21 cellular contexts compared by ENCODE assay signal in genomic region chrX:112774142-112774541, GRCh38.
DNase-seq lines count a peak whose midpoint lies in the region; ATAC-seq, FAIRE-seq and TF ChIP-seq lines count a peak whose summit lies in the region.
"Had no signal": no experiment of that assay in that cellular context is flagged by ENCODE, and none has a peak within 500 bp of the region (broad histone marks: within the 10 kb centered on the region; RNA-seq: fewer than 3 reads in every experiment).

No MANE protein-coding gene starts in this region.

- no peak for FAIRE-seq in HepG2 (lab: Jason Lieb, UNC)
- FAIRE-seq: A204.1, GM12891, H54 had no signal

- no TSS peak for BruUV-seq in HepG2 (replicated peaks; lab: Mats Ljungman, UMichigan)

- TF ChIP-seq EP300 in HepG2 (IDR thresholded peaks at IDR 0.05; ENCODE audit: low read depth in 2 of 2, low read length in 2 of 2) = no peak
- TF ChIP-seq EP300 in HepG2 (CRISPR knock-in tag; IDR thresholded peaks at IDR 0.05; ENCODE audit: borderline replicate concordance) = no peak

- TF ChIP-seq CTCF in liver (IDR thresholded peaks at IDR 0.05; ENCODE audit: low read depth, low read length, missing input control) (no peak), HepG2 (CRISPR knock-in tag; IDR thresholded peaks at IDR 0.05) (no peak), breast epithelium (IDR thresholded peaks at IDR 0.05) (no peak)

- H3K4me3 ChIP-seq in liver (ENCODE audit: low read depth in 1 of 3, low read length in 3 of 3) (no peak overlapping the region), HepG2 (replicated peaks in 1 of 3; ENCODE audit: insufficient read depth in 1 of 3, low read depth in 2 of 3, low read length in 3 of 3) (no peak overlapping the region), breast epithelium (no peak overlapping the region)
- H3K4me3 ChIP-seq in naive thymus-derived CD4-positive, alpha-beta T cell (ENCODE audit: low read length) = no peak overlapping the region
- H3K4me3 ChIP-seq: HAP-1 had no signal

- no peak overlapping the region for H3K27ac Mint-ChIP-seq in naive thymus-derived CD4-positive, alpha-beta T cell
- H3K27ac Mint-ChIP-seq: B cell; CD4-positive, alpha-beta memory T cell; HFFc6 had no signal

- peaks cover 0 to 4% (median 0%) of the 10 kb centered on the region in 7 donors for H3K4me1 Mint-ChIP-seq in naive thymus-derived CD4-positive, alpha-beta T cell
- H3K4me1 Mint-ChIP-seq: B cell had no signal

- DNase-seq in HepG2 (ENCODE audit: low spot score) = no peak
- DNase-seq in fibroblast of peridontal ligament (ENCODE audit: extremely low read depth) = peak; percentile 30
- no peak for DNase-seq in left lobe of liver (ENCODE audit: low spot score)
- DNase-seq in breast epithelium (ENCODE audit: low spot score in 2 of 2) = no peak
- no peak for DNase-seq in naive thymus-derived CD4-positive, alpha-beta T cell
- DNase-seq: C1 segment of cervical spinal cord; Calu3; CD4-positive, alpha-beta memory T cell; COR-L47; DMS53; DMS79 treated with DMSO at 0.1 percent for 48 hours; GF-D8; GOT3; HFFc6 had no signal

- no peak overlapping the region for H3K4me3 Mint-ChIP-seq in naive thymus-derived CD4-positive, alpha-beta T cell
- H3K4me3 Mint-ChIP-seq: B cell; CD4-positive, alpha-beta memory T cell; HFFc6 had no signal

- CTCF ChIA-PET in HepG2 (lab: Yijun Ruan, JAX; ENCODE audit: low intra/inter-chr PET ratio, low total read pairs) = no interaction called here
- CTCF ChIA-PET in naive thymus-derived CD4-positive, alpha-beta T cell (lab: Charles Lee) = no interaction called here

- TF ChIP-seq POLR2A in HepG2 (IDR thresholded peaks at IDR 0.05; ENCODE audit: insufficient read depth in 1 of 2, low read depth in 2 of 2, low read length in 2 of 2) (no peak), breast epithelium (IDR thresholded peaks at IDR 0.05) (no peak)

- in situ Hi-C loops in HepG2 (cut with HindIII; ENCODE audit: extremely low pct_ligation_motif_present, low pct_unique_long_range_greater_than_20kb) = no loop called here

- peaks cover 0 to 3% (median 0%) of the 10 kb centered on the region in 4 donors for H3K36me3 ChIP-seq in liver (ENCODE audit: control insufficient read depth in 4 of 4, insufficient read depth in 3 of 4, low read depth in 1 of 4, low read length in 3 of 4)
- H3K36me3 ChIP-seq in HepG2 (replicated peaks in 1 of 2; ENCODE audit: control insufficient read depth in 1 of 2, insufficient read depth in 2 of 2, low read length in 2 of 2) = no peaks in the 10 kb centered on the region
- H3K36me3 ChIP-seq in breast epithelium = no peaks in the 10 kb centered on the region
- H3K36me3 ChIP-seq in naive thymus-derived CD4-positive, alpha-beta T cell (ENCODE audit: control insufficient read depth in 2 of 3, insufficient read depth in 3 of 3, low read length in 3 of 3) = no peaks in the 10 kb centered on the region

- H3K27me3 Mint-ChIP-seq in naive thymus-derived CD4-positive, alpha-beta T cell = no peaks in the 10 kb centered on the region
- H3K27me3 Mint-ChIP-seq: B cell; CD4-positive, alpha-beta memory T cell had no signal

- no peak for ATAC-seq in HepG2
- ATAC-seq in left lobe of liver = peak; percentile 39
- ATAC-seq in naive thymus-derived CD4-positive, alpha-beta T cell = no peak

- H2AFZ ChIP-seq in HepG2 (ENCODE audit: low read length) = no peak overlapping the region

- H3K9me3 ChIP-seq in liver (ENCODE audit: control insufficient read depth in 4 of 4, low read length in 3 of 4) (no peaks in the 10 kb centered on the region), HepG2 (ENCODE audit: low read length) (no peaks in the 10 kb centered on the region), breast epithelium (no peaks in the 10 kb centered on the region)
- no peaks in the 10 kb centered on the region for H3K9me3 ChIP-seq in naive thymus-derived CD4-positive, alpha-beta T cell (ENCODE audit: control insufficient read depth in 2 of 3, low read length in 3 of 3)
- H3K9me3 ChIP-seq: HAP-1 had no signal

- H3K9me3 Mint-ChIP-seq in naive thymus-derived CD4-positive, alpha-beta T cell = peaks cover 0 to 4% (median 0%) of the 10 kb centered on the region in 11 donors
- H3K9me3 Mint-ChIP-seq: CD4-positive, alpha-beta memory T cell had no signal

- H4K20me1 ChIP-seq in HepG2 (ENCODE audit: insufficient read depth, low read length) = no peaks in the 10 kb centered on the region

- H3K9ac ChIP-seq in liver (ENCODE audit: low read depth in 1 of 2, low read length in 2 of 2) (no peak overlapping the region), HepG2 (ENCODE audit: insufficient read depth, low read depth, low read length) (no peak overlapping the region)

- H3K36me3 Mint-ChIP-seq in naive thymus-derived CD4-positive, alpha-beta T cell = peaks cover 0 to 12% (median 0%) of the 10 kb centered on the region in 5 donors

- POLR2A ChIA-PET in HepG2 (lab: Yijun Ruan, JAX) = no interaction called here
- POLR2A ChIA-PET in naive thymus-derived CD4-positive, alpha-beta T cell (lab: Charles Lee) = no interaction called here

- H3K4me1 ChIP-seq in liver (ENCODE audit: control insufficient read depth in 4 of 4, insufficient read depth in 4 of 4, low read length in 3 of 4) (no peaks in the 10 kb centered on the region), HepG2 (ENCODE audit: insufficient read depth, low read length) (no peaks in the 10 kb centered on the region), breast epithelium (no peaks in the 10 kb centered on the region)
- no peaks in the 10 kb centered on the region for H3K4me1 ChIP-seq in naive thymus-derived CD4-positive, alpha-beta T cell (ENCODE audit: control insufficient read depth in 2 of 2, insufficient read depth in 2 of 2, low read length in 2 of 2)

- 61% methylated on average over 4 of the region's 4 CpGs for WGBS in liver
- WGBS in HepG2 (ENCODE audit: low lambda C conversion rate) = 27% methylated on average over 4 of the region's 4 CpGs

- TF ChIP-seq RAD21 in liver (IDR thresholded peaks at IDR 0.05) (no peak), HepG2 (CRISPR knock-in tag; IDR thresholded peaks at IDR 0.05) (no peak)

- no peak overlapping the region for H3K4me2 ChIP-seq in HepG2 (ENCODE audit: low read depth, low read length)

- H3K79me2 ChIP-seq in HepG2 (ENCODE audit: insufficient read depth, low read length) = no peaks in the 10 kb centered on the region

- H3K27ac ChIP-seq in liver (ENCODE audit: low read depth in 1 of 2, low read length in 2 of 2) (no peak overlapping the region), HepG2 (ENCODE audit: extremely low read length, insufficient read depth, low read length) (no peak overlapping the region), breast epithelium (no peak overlapping the region)
- no peak overlapping the region for H3K27ac ChIP-seq in naive thymus-derived CD4-positive, alpha-beta T cell (ENCODE audit: low read depth, low read length)
- H3K27ac ChIP-seq: 22Rv1 had no signal

- peaks cover 0 to 2% (median 0%) of the 10 kb centered on the region in 4 donors for H3K27me3 ChIP-seq in liver (ENCODE audit: control insufficient read depth in 4 of 4, insufficient read depth in 4 of 4, low read length in 3 of 4)
- H3K27me3 ChIP-seq in HepG2 (ENCODE audit: control insufficient read depth in 1 of 2, insufficient read depth in 2 of 2, low read length in 2 of 2) = no peaks in the 10 kb centered on the region
- H3K27me3 ChIP-seq in breast epithelium = peaks cover 0 to 32% of the 10 kb centered on the region in 2 donors
- no peaks in the 10 kb centered on the region for H3K27me3 ChIP-seq in naive thymus-derived CD4-positive, alpha-beta T cell (ENCODE audit: control insufficient read depth in 2 of 2, insufficient read depth in 2 of 2, low read length in 2 of 2)

- intact Hi-C loops in HepG2 (cut with micrococcal nuclease; ENCODE audit: unreplicated experiment) = no loop called here
- intact Hi-C loops in breast epithelium (cut with DNase I; ENCODE audit: low total_unique reads) = no loop called here
- intact Hi-C loops in naive thymus-derived CD4-positive, alpha-beta T cell (cut with micrococcal nuclease) = no loop called here

TF ChIP-seq in liver, 16 proteins besides CTCF, POLR2A, EP300 and RAD21:
- TF ChIP-seq HNF4A (conservative IDR thresholded peaks at IDR 0.05) (peak; percentile 43 to 59), GABPA (IDR thresholded peaks at IDR 0.05 in 1 of 2, conservative IDR thresholded peaks at IDR 0.05 in 1 of 2) (no peak), RXRA (IDR thresholded peaks at IDR 0.05) (peak; percentile 11 to 17)

TF ChIP-seq in HepG2, 621 proteins besides CTCF, POLR2A, EP300 and RAD21 (continues in another document):
- no peak for TF ChIP-seq ZSCAN12 (CRISPR knock-in tag; IDR thresholded peaks at IDR 0.05)
- TF ChIP-seq ZBTB26 (CRISPR knock-in tag; IDR thresholded peaks at IDR 0.05; ENCODE audit: borderline replicate concordance) = no peak
- no peak for TF ChIP-seq TRAFD1 (CRISPR knock-in tag; IDR thresholded peaks at IDR 0.05; ENCODE audit: borderline replicate concordance)
- TF ChIP-seq ZNF10 (CRISPR knock-in tag; IDR thresholded peaks at IDR 0.05; ENCODE audit: borderline replicate concordance, low read depth) = no peak
- TF ChIP-seq HMG20B (CRISPR knock-in tag; conservative IDR thresholded peaks at IDR 0.05) = no peak
- TF ChIP-seq KDM1A (CRISPR knock-in tag; IDR thresholded peaks at IDR 0.05) = no peak
- no peak for TF ChIP-seq NFE2L2 (IDR thresholded peaks at IDR 0.05; ENCODE audit: low read length)
- no peak for TF ChIP-seq NBN (conservative IDR thresholded peaks at IDR 0.05)
- no peak for TF ChIP-seq TARDBP (CRISPR knock-in tag; IDR thresholded peaks at IDR 0.05)
